ENCODE assay signal across 16 cellular contexts in the genomic region with DNA sequence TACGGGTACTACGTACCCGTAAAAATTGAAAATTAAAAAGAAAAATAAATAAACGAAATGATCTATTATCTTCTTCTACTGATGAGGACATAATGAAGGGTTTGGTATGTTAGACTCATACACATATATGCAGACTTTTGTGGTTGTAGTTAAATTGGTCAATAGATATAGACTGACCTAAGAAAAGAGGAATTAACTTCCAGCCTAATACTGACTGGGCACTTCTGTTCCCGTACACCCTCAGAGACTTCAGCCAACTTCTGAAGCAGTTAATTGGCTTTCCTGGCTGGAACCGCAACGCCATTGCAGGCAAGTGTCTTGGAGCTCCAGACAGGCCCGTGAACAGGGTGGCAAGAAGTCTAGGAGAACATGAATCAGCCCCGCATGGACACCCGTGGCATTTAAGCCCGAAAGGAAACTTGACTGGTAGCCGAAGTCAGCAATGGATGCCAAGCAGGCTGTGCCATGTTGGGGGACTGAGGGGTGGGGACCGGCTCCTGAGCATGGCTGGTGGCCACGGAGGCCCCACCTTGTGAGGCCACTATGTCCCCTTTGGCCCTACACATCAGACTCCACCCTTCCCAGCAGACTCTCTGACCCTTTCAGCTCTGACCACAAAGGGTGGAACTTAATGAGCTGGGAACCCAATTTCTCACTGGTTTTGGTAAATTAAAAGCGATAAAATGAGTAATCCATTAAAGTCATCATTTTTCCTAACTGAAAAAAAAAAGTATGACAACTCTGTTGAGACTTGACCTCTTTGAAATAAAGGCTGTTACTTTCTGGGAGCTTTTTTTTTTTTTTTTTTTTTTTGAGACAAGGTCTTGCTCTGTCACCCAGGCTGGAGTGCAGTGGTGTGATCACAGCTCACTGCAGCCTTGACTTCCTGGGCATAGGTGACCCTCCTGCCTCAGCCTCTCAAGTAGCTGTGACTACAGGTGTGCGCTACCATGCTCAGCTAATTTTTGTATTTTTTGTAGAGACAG. TPM values are rescaled to one million over a fixed set of nuclear protein-coding genes. Genes with fewer than 3 reads are reported as not detected.
DNase-seq lines count a peak whose midpoint lies in the region; ATAC-seq lines count a peak whose summit lies in the region.
"Had no signal": no experiment of that assay in that cellular context is flagged by ENCODE, and none has a peak within 500 bp of the region (broad histone marks: within the 10 kb centered on the region; RNA-seq: fewer than 3 reads in every experiment).

No MANE protein-coding gene starts in this region.

- WGBS in mesenchymal stem cell: 88% methylated on average over 11 of the region's 16 CpGs
- 83 to 89% methylated on average over 16 of the region's 16 CpGs for WGBS in aorta, 2 donors

- H3K4me1 ChIP-seq in mesenchymal stem cell (ENCODE audit: control insufficient read depth, insufficient read depth, low read depth, low read length): peaks cover 6% of the 10 kb centered on the region
- H3K4me1 ChIP-seq in aorta (ENCODE audit: control insufficient read depth in 1 of 2, insufficient read depth in 2 of 2, low read length in 2 of 2): no peaks in the 10 kb centered on the region

- H3K4ac ChIP-seq in mesenchymal stem cell (ENCODE audit: low read depth in 1 of 2, low read length in 2 of 2): no peak overlapping the region

- peak overlapping the region; percentile 0 for H4K91ac ChIP-seq in mesenchymal stem cell (ENCODE audit: low read length)

- no peaks in the 10 kb centered on the region for H3K9me3 ChIP-seq in T-helper 17 cell (ENCODE audit: control insufficient read depth, low read length, poor library complexity, severe bottlenecking)
- no peaks in the 10 kb centered on the region for H3K9me3 ChIP-seq in mesenchymal stem cell (ENCODE audit: control insufficient read depth, low read length)
- no peaks in the 10 kb centered on the region for H3K9me3 ChIP-seq in aorta (ENCODE audit: control insufficient read depth, low read length)

- peaks cover 10 to 27% of the 10 kb centered on the region in 2 donors for H3K36me3 Mint-ChIP-seq in activated naive CD4-positive, alpha-beta T cell treated with anti-CD3 and anti-CD28 coated beads, Interleukin-2, amount 50 U/mL, for 72 hours
- peaks cover 29% of the 10 kb centered on the region for H3K36me3 Mint-ChIP-seq in activated naive CD4-positive, alpha-beta T cell treated with anti-CD3 and anti-CD28 coated beads, Interleukin-2, amount 10 ng/mL, durations not matched to agents 7 days and 5 days
- H3K36me3 Mint-ChIP-seq in T-helper 17 cell (ENCODE audit: low read depth): peaks cover 2% of the 10 kb centered on the region

- peak overlapping the region in 1 of 2 experiments; percentile 60 for H2BK12ac ChIP-seq in mesenchymal stem cell (ENCODE audit: low read length in 2 of 2)

- H2AFZ ChIP-seq in mesenchymal stem cell (ENCODE audit: low read depth, low read length): no peak overlapping the region

- no peak overlapping the region for H2AK5ac ChIP-seq in mesenchymal stem cell (ENCODE audit: low read length, severe bottlenecking)

- no peak overlapping the region for H3K27ac ChIP-seq in mesenchymal stem cell (ENCODE audit: low read length, poor library complexity, severe bottlenecking)
- no peak overlapping the region for H3K27ac ChIP-seq in aorta (ENCODE audit: low read depth in 1 of 2, low read length in 2 of 2)

- H3K14ac ChIP-seq in mesenchymal stem cell (ENCODE audit: low read length in 2 of 2): no peak overlapping the region

- ATAC-seq in activated naive CD4-positive, alpha-beta T cell treated with anti-CD3 and anti-CD28 coated beads, Interleukin-2, amount 50 U/mL, for 72 hours: peak; percentile 52 to 79
- ATAC-seq in T-helper 17 cell (no peak), aorta (ENCODE audit: low FRiP score) (no peak), HG03280 (IDR thresholded peaks at IDR 0.05; ENCODE audit: unreplicated experiment) (no peak)
- ATAC-seq: right cardiac atrium had no signal

- peak overlapping the region in 1 of 2 donors; percentile 77 for H3K27ac Mint-ChIP-seq in activated naive CD4-positive, alpha-beta T cell treated with anti-CD3 and anti-CD28 coated beads, Interleukin-2, amount 50 U/mL, for 72 hours
- H3K27ac Mint-ChIP-seq in activated naive CD4-positive, alpha-beta T cell treated with anti-CD3 and anti-CD28 coated beads, Interleukin-2, amount 10 ng/mL, durations not matched to agents 7 days and 5 days: no peak overlapping the region
- peak overlapping the region; percentile 95 for H3K27ac Mint-ChIP-seq in T-helper 17 cell

- no peak overlapping the region for H3K23ac ChIP-seq in mesenchymal stem cell (ENCODE audit: low read length in 2 of 2)

- peak overlapping the region; percentile 3 for H4K8ac ChIP-seq in mesenchymal stem cell (ENCODE audit: low read length)

- intact Hi-C loops in aorta (cut with DNase I): no loop called here

- peaks cover 53% of the 10 kb centered on the region for H3K4me1 Mint-ChIP-seq in activated naive CD4-positive, alpha-beta T cell treated with anti-CD3 and anti-CD28 coated beads, Interleukin-2, amount 10 ng/mL, durations not matched to agents 7 days and 5 days
- peaks cover 64% of the 10 kb centered on the region for H3K4me1 Mint-ChIP-seq in T-helper 17 cell

- H3K4me3 Mint-ChIP-seq in activated naive CD4-positive, alpha-beta T cell treated with anti-CD3 and anti-CD28 coated beads, Interleukin-2, amount 10 ng/mL, durations not matched to agents 7 days and 5 days: no peak overlapping the region
- H3K4me3 Mint-ChIP-seq in T-helper 17 cell: no peak overlapping the region

- peaks cover 0 to 3% of the 10 kb centered on the region in 2 experiments for H3K36me3 ChIP-seq in mesenchymal stem cell (ENCODE audit: control insufficient read depth in 1 of 2, insufficient read depth in 2 of 2, low read depth in 1 of 2, low read length in 2 of 2)
- H3K36me3 ChIP-seq in aorta (ENCODE audit: control insufficient read depth in 1 of 2, insufficient read depth in 2 of 2, low read length in 1 of 2): no peaks in the 10 kb centered on the region

- peak overlapping the region; percentile 49 for H2BK15ac ChIP-seq in mesenchymal stem cell (ENCODE audit: low read depth, poor library complexity, severe bottlenecking)

- DNase-seq in activated naive CD4-positive, alpha-beta T cell treated with anti-CD3 and anti-CD28 coated beads, Interleukin-2, amount 50 U/mL, for 72 hours (ENCODE audit: low spot score in 2 of 2): no peak
- no peak for DNase-seq in activated naive CD4-positive, alpha-beta T cell treated with anti-CD3 and anti-CD28 coated beads, Interleukin-2, amount 10 ng/mL, durations not matched to agents 7 days and 5 days
- DNase-seq in T-helper 17 cell (no peak), mesenchymal stem cell (no peak), aorta (peak; percentile 66 to 77), dedifferentiated amniotic fluid mesenchymal stem cell (ENCODE audit: extremely low spot score) (no peak), AG08396 (ENCODE audit: low spot score) (no peak)
- DNase-seq: activated CD4-positive, CD25-positive, alpha-beta regulatory T cell treated with anti-CD3 and anti-CD28 coated beads, Interleukin-2, amount 50 U/mL, for 72 hours; DMS153; NCI-H1436 treated with DMSO at 0.1 percent for 48 hours; NCI-H446 treated with DMSO at 0.1 percent for 48 hours; stimulated activated CD4-positive, alpha-beta T cell treated with anti-CD3 and anti-CD28 coated beads, Interleukin-4, amount 100 ng/mL, for 4 hours had no signal

- no peak overlapping the region for H2BK120ac ChIP-seq in mesenchymal stem cell (ENCODE audit: low read depth, low read length)

- H3K9ac ChIP-seq in mesenchymal stem cell (ENCODE audit: low read length): no peak overlapping the region

- H3K27me3 ChIP-seq in mesenchymal stem cell (ENCODE audit: control insufficient read depth in 1 of 2, insufficient read depth in 1 of 2, low read length in 2 of 2) (no peaks in the 10 kb centered on the region), aorta (ENCODE audit: control insufficient read depth in 1 of 2, insufficient read depth in 2 of 2, low read length in 1 of 2) (no peaks in the 10 kb centered on the region)

- peak overlapping the region; percentile 25 to 33 for H3K18ac ChIP-seq in mesenchymal stem cell (ENCODE audit: low read depth in 1 of 2, low read length in 2 of 2)

- H2BK5ac ChIP-seq in mesenchymal stem cell (ENCODE audit: low read depth, low read length, poor library complexity, severe bottlenecking): no peak overlapping the region

- H3K27me3 Mint-ChIP-seq in activated naive CD4-positive, alpha-beta T cell treated with anti-CD3 and anti-CD28 coated beads, Interleukin-2, amount 10 ng/mL, durations not matched to agents 7 days and 5 days: peaks cover 2% of the 10 kb centered on the region
- no peaks in the 10 kb centered on the region for H3K27me3 Mint-ChIP-seq in T-helper 17 cell

- CTCF ChIA-PET in activated naive CD4-positive, alpha-beta T cell treated with anti-CD3 and anti-CD28 coated beads, Interleukin-2, amount 10 ng/mL, durations not matched to agents 7 days and 5 days (lab: Charles Lee): no interaction called here

- no peak overlapping the region for H3K4me2 ChIP-seq in mesenchymal stem cell (ENCODE audit: low read length, poor library complexity, severe bottlenecking)

- H3K4me3 ChIP-seq in mesenchymal stem cell (ENCODE audit: insufficient read depth in 1 of 2, low read depth in 1 of 2, low read length in 2 of 2) (no peak overlapping the region), aorta (ENCODE audit: low read length in 2 of 2) (no peak overlapping the region)
- H3K4me3 ChIP-seq: lung had no signal

- H3K79me1 ChIP-seq in mesenchymal stem cell (replicated peaks; ENCODE audit: low read length, poor library complexity, severe bottlenecking): peaks cover 4% of the 10 kb centered on the region

- no peaks in the 10 kb centered on the region for H3K9me3 Mint-ChIP-seq in activated naive CD4-positive, alpha-beta T cell treated with anti-CD3 and anti-CD28 coated beads, Interleukin-2, amount 50 U/mL, for 72 hours
- no peaks in the 10 kb centered on the region for H3K9me3 Mint-ChIP-seq in activated naive CD4-positive, alpha-beta T cell treated with anti-CD3 and anti-CD28 coated beads, Interleukin-2, amount 10 ng/mL, durations not matched to agents 7 days and 5 days

RNA-seq across cellular contexts. Expression of a gene that starts 54.2 kb away (rescaled TPM):
- total RNA-seq in activated naive CD4-positive, alpha-beta T cell treated with anti-CD3 and anti-CD28 coated beads, Interleukin-2, amount 50 U/mL, for 72 hours: 10 to 100 TPM; 44.9 to 80.4 TPM
- total RNA-seq in T-helper 17 cell: 100 to 1,000 TPM in 1 of 2 donors, 10 to 100 TPM in 1; 97.0 to 110 TPM
- polyA plus RNA-seq in mesenchymal stem cell (2013, experiment 1 of 2): 32.6 TPM
- polyA plus RNA-seq in mesenchymal stem cell (2013, experiment 2 of 2): 29.7 TPM
- 100 to 1,000 TPM in 1 of 2 donors, 10 to 100 TPM in 1; 58.2 to 128 TPM for total RNA-seq in aorta
- polyA plus RNA-seq in aorta: 1 to 10 TPM; 2.9 to 5.0 TPM
- polyA plus RNA-seq: neural cell had no signal

Comparison
In these comparisons a context has a peak if more than half of its experiments do, and no peak if none do; other contexts are left out.
1. ATAC-seq: peak in activated naive CD4-positive, alpha-beta T cell treated with anti-CD3 and anti-CD28 coated beads, Interleukin-2, amount 50 U/mL, for 72 hours (2 of 2); none in T-helper 17 cell (single experiment), aorta (single experiment) and HG03280 (single experiment).
2. DNase-seq: peak in aorta (2 of 2); none in activated naive CD4-positive, alpha-beta T cell treated with anti-CD3 and anti-CD28 coated beads, Interleukin-2, amount 50 U/mL, for 72 hours (0 of 2), activated naive CD4-positive, alpha-beta T cell treated with anti-CD3 and anti-CD28 coated beads, Interleukin-2, amount 10 ng/mL, durations not matched to agents 7 days and 5 days (single experiment), T-helper 17 cell (0 of 3), mesenchymal stem cell (single experiment), dedifferentiated amniotic fluid mesenchymal stem cell (single experiment) and AG08396 (single experiment).